ENCODE assay signal across 8 cellular contexts in the genomic region with DNA sequence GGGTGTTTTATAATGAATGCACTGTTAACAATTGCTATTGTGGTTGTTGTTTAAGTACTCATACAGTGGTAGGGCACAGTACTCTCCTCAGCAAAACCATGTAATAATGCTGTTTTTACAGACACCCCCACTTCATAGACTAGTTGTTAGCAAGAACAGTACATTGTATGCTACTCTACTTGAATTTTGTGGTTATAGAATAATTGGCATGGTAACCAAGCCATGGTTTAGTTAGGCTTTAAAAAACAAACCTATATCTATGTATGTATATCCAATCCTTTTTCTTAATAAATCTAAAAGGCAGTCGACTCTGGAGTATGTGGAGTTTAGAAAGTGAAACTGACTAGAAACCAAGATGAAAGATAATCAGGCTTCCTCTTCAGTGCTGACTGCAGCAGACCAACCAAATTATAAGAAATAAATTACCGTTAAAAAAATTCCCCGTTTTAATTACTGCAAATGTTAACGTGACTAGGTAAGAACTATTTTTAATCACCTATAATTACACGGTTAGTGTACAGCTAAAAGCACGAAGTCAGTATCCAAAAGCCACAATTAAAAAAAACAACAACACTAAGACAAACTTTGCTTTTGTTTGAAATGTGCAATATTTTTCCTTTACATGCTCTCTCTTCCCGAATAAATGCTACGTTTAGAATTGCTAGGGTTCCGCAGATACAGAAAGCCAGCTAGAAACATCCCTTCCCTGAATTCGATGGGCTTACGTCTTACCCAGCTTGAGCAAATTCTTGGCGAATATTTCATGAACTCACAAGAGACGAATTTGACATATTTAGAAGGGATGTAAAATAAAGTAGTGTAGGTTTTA.
DNase-seq lines count a peak whose midpoint lies in the region; ATAC-seq and TF ChIP-seq lines count a peak whose summit lies in the region.

No MANE protein-coding gene starts in this region.

- TF ChIP-seq CTCF in AG04449 (IDR thresholded peaks at IDR 0.05; ENCODE audit: insufficient read depth, low read length, missing control alignments) (no peak), MCF 10A (IDR thresholded peaks at IDR 0.05; ENCODE audit: unreplicated experiment) (no peak)

- intact Hi-C loops in MCF 10A (cut with micrococcal nuclease), result loop anchor here (1.0 to 2.0 kb wide), 2 partner anchors 64 to 120 kb away; no protein-coding TSS in a partner anchor

- CTCF ChIA-PET in AG04449 (lab: Yijun Ruan, JAX) (interaction anchor here (0.7 to 1.2 kb wide), 7 partner anchors 10 to 122 kb away, joined by 3 to 8 read pairs (median 3); a partner anchor contains a TSS), MCF 10A (lab: Yijun Ruan, JAX) (interaction anchor here (0.7 to 1.2 kb wide), 5 partner anchors 12 to 127 kb away, joined by 3 to 5 read pairs (median 3); no protein-coding TSS in a partner anchor)

- peaks cover 31% of the 10 kb centered on the region for H3K4me1 Mint-ChIP-seq in MCF 10A (ENCODE audit: insufficient read depth, unreplicated experiment)

- no peaks in the 10 kb centered on the region for H3K9me3 Mint-ChIP-seq in MCF 10A (ENCODE audit: unreplicated experiment)

- H3K36me3 ChIP-seq in stomach smooth muscle (ENCODE audit: control insufficient read depth in 2 of 2, insufficient read depth in 2 of 2, low read length in 2 of 2), result no peaks in the 10 kb centered on the region

- peak overlapping the region; percentile 63 for H3K4me3 ChIP-seq in AG04449 (ENCODE audit: low read depth, low read length)
- peak overlapping the region; percentile 83 for H3K4me3 ChIP-seq in stomach smooth muscle (ENCODE audit: low read length in 2 of 2)

- peak overlapping the region; percentile 95 for H3K27ac ChIP-seq in stomach smooth muscle (ENCODE audit: low read length)

- H3K9me3 ChIP-seq in stomach smooth muscle (ENCODE audit: control insufficient read depth in 2 of 2, low read length in 2 of 2), result no peaks in the 10 kb centered on the region

- peaks cover 17% of the 10 kb centered on the region for H3K4me1 ChIP-seq in stomach smooth muscle (ENCODE audit: control insufficient read depth, insufficient read depth, low read length)

- peak overlapping the region; percentile 74 for H3K4me3 Mint-ChIP-seq in MCF 10A (ENCODE audit: unreplicated experiment)

- no peak for DNase-seq in AG04449 (ENCODE audit: low read depth, low spot score)
- peak; percentile 37 for DNase-seq in MV-4-11 (lab: John Stamatoyannopoulos, UW)
- no peak for DNase-seq in MCF 10A (ENCODE audit: unreplicated experiment)
- no peak for DNase-seq in left lobe of liver (ENCODE audit: low spot score)
- DNase-seq in DMS153 (lab: John Stamatoyannopoulos, UW), result no peak
- DNase-seq in NCI-H82 (lab: John Stamatoyannopoulos, UW), result no peak

- peak overlapping the region; percentile 87 for H3K27ac Mint-ChIP-seq in MCF 10A (ENCODE audit: low read depth, unreplicated experiment)

- POLR2A ChIA-PET in AG04449 (lab: Yijun Ruan, JAX), result interaction anchor here (0.6 to 1.7 kb wide), 13 partner anchors 11 to 130 kb away, joined by 3 to 17 read pairs (median 4); a partner anchor contains a TSS
- POLR2A ChIA-PET in MCF 10A (lab: Yijun Ruan, JAX), result interaction anchor here (0.6 to 4.3 kb wide), 18 partner anchors 11 to 317 kb away, joined by 3 to 79 read pairs (median 4); a partner anchor contains a TSS

- peak overlapping the region; percentile 67 to 90 for H3K9ac ChIP-seq in stomach smooth muscle (ENCODE audit: low read length in 2 of 2)

- no peaks in the 10 kb centered on the region for H3K36me3 Mint-ChIP-seq in MCF 10A (ENCODE audit: insufficient read depth, unreplicated experiment)

- ATAC-seq in GM18861 (IDR thresholded peaks at IDR 0.05; ENCODE audit: unreplicated experiment) (peak; percentile 42), left lobe of liver (peak; percentile 25)

- H3K27me3 Mint-ChIP-seq in MCF 10A (ENCODE audit: insufficient read depth, unreplicated experiment), result no peaks in the 10 kb centered on the region

- no peaks in the 10 kb centered on the region for H3K27me3 ChIP-seq in stomach smooth muscle (ENCODE audit: control insufficient read depth in 1 of 2, insufficient read depth in 2 of 2, low read length in 2 of 2)

- no TSS peak for BruUV-seq in MCF 10A (replicated peaks; lab: Mats Ljungman, UMichigan)
